8 cellular contexts compared by ENCODE assay signal in the genomic region with DNA sequence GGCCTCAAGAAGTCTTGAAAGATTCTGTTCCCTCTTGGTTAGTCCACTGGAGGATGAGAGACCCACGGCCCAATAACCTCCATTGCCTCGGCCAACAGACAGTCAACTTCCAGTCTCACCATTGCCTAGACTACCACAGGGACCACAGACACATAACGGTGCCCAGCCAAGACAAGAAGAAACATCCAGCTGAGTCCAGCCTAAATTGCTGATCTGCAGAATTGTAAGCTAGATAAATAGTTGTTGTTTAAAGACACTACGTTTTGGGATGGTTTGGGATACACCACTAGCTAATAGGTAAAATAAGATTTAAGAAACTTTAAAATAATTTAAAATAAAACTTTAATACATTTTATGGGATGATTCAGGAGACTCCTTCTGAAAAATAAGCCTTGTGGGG.
"Had no signal": no experiment of that assay in that cellular context is flagged by ENCODE, and none has a peak within 500 bp of the region (broad histone marks: within the 10 kb centered on the region; RNA-seq: fewer than 3 reads in every experiment).

No MANE protein-coding gene starts in this region.

- H3K4me3 ChIP-seq: GM12878 had no signal

- ATAC-seq: GM12878 had no signal

- DNase-seq: GDM1, GF-D8 had no signal

- FAIRE-seq: G401.6, GM12878, GM12891, GM12892, GM18507, GM19239 had no signal
